ENCODE assay signal across 23 cellular contexts in genomic region chr1:100080331-100080730, GRCh38.
"Had no signal": no experiment of that assay in that cellular context is flagged by ENCODE, and none has a peak within 500 bp of the region (broad histone marks: within the 10 kb centered on the region; RNA-seq: fewer than 3 reads in every experiment).

No MANE protein-coding gene starts in this region.

- H3K9me3 Mint-ChIP-seq: effector memory CD8-positive, alpha-beta T cell; immature natural killer cell; natural killer cell; neural crest cell; stimulated activated naive CD8-positive, alpha-beta T cell treated with anti-CD3 and anti-CD28 coated beads, Interleukin-15, amount 100 ng/mL, for 72 hours; type B pancreatic cell had no signal

- ATAC-seq: effector memory CD8-positive, alpha-beta T cell; left ventricle myocardium superior; lower lobe of right lung; natural killer cell; pancreas; right lobe of liver; stimulated activated naive CD8-positive, alpha-beta T cell treated with anti-CD3 and anti-CD28 coated beads, Interleukin-15, amount 100 ng/mL, for 72 hours had no signal

- H3K27me3 Mint-ChIP-seq: effector memory CD8-positive, alpha-beta T cell; progenitor cell of endocrine pancreas; stimulated activated naive CD8-positive, alpha-beta T cell treated with anti-CD3 and anti-CD28 coated beads, Interleukin-15, amount 100 ng/mL, for 72 hours; type B pancreatic cell had no signal

- H3K9me3 ChIP-seq: esophagus squamous epithelium, lower lobe of right lung, neutrophil, pancreas, right lobe of liver, thyroid gland had no signal

- DNase-seq: cortex of kidney; effector memory CD8-positive, alpha-beta T cell; erythroblast; esophagus squamous epithelium; foreskin melanocyte; hypothalamus; immature natural killer cell; left ventricle myocardium superior; lower lobe of right lung; natural killer cell; pancreas; right lobe of liver; small intestine; stimulated activated CD4-positive, alpha-beta T cell treated with anti-CD3 and anti-CD28 coated beads, Interleukin-1b, Interleukin-23, amount 100 ng/mL, for 48 hours; stimulated activated CD4-positive, alpha-beta T cell treated with anti-CD3 and anti-CD28 coated beads, Interleukin-4, amount 100 ng/mL, for 1 hour; stimulated activated CD8-positive, alpha-beta memory T cell treated with anti-CD3 and anti-CD28 coated beads, Interleukin-4, amount 100 ng/mL, for 48 hours; stimulated activated naive CD4-positive, alpha-beta T cell; stimulated activated naive CD8-positive, alpha-beta T cell treated with anti-CD3 and anti-CD28 coated beads, Interleukin-15, amount 100 ng/mL, for 72 hours; thyroid gland had no signal

- H3K27me3 ChIP-seq: esophagus squamous epithelium, neutrophil, pancreas, right lobe of liver, thyroid gland had no signal

- H3K4me1 Mint-ChIP-seq: natural killer cell, neural crest cell had no signal

- H3K4me3 Mint-ChIP-seq: effector memory CD8-positive, alpha-beta T cell; immature natural killer cell; natural killer cell; neural crest cell; stimulated activated naive CD8-positive, alpha-beta T cell treated with anti-CD3 and anti-CD28 coated beads, Interleukin-15, amount 100 ng/mL, for 72 hours; type B pancreatic cell had no signal

- H3K27ac Mint-ChIP-seq: progenitor cell of endocrine pancreas, type B pancreatic cell had no signal

- H3K4me3 ChIP-seq: esophagus squamous epithelium, lower lobe of right lung, pancreas, right lobe of liver, thyroid gland had no signal

- H3K27ac ChIP-seq: lower lobe of right lung, neutrophil, pancreas, right lobe of liver, thyroid gland had no signal

- H3K36me3 Mint-ChIP-seq: natural killer cell had no signal

- H3K4me1 ChIP-seq: esophagus squamous epithelium, lower lobe of right lung, right lobe of liver, thyroid gland had no signal
